1 cellular context compared by ENCODE assay signal in the genomic region with DNA sequence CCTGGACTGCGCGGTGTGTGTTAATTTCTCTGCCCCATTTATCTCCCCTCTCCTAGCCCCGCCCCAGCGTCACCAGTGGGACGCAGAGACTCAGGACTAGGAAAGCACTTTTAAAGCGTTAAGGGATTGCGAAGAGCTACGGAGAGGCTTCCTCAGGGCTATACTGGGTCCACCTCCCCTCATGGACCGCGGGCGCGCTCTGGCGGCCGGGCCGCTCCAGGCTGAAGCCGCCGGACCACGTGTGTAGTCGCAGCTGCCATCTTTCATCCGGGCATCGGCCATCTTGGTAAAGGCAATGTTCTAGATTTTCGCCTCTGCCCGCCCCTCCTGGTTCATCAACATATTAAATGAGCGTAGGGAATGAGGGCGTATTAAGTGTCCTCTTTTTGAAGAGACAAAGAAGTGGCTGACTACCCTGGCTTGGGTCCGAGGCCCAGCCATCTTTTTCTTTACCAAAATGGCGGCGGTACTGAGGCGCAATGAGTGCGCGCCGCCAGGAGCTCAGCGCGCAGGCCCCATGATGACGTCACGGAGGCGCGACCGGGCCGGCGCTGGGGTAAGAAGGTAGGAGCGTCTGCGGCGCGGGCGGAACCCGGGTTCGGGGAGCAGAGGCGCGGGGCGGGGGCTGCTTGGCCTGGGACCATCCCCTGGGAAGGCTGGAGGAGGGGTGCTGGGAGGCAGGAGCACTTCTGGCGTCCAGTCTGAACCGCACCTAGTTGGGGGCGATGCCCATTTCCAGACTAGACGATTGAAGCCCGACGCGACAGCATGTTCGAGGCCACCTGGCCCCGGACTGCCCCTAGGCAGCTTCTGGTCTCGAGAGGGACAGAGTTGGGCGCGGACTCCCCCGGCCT.
A peak's percentile ranks its signal among the peaks of the same experiment; 100 is the strongest.
TF ChIP-seq lines count a peak whose summit lies in the region.

Gene CCDC124 (plus strand): TSS at position 531 of the 854 bp plus-strand sequence. CDS start 3,406 bp downstream, outside the sequence.

TF ChIP-seq in K562, 482 proteins besides CTCF, POLR2A, EP300 and RAD21 (continued from another document and continues in another):
- TF ChIP-seq, protein P1, sequence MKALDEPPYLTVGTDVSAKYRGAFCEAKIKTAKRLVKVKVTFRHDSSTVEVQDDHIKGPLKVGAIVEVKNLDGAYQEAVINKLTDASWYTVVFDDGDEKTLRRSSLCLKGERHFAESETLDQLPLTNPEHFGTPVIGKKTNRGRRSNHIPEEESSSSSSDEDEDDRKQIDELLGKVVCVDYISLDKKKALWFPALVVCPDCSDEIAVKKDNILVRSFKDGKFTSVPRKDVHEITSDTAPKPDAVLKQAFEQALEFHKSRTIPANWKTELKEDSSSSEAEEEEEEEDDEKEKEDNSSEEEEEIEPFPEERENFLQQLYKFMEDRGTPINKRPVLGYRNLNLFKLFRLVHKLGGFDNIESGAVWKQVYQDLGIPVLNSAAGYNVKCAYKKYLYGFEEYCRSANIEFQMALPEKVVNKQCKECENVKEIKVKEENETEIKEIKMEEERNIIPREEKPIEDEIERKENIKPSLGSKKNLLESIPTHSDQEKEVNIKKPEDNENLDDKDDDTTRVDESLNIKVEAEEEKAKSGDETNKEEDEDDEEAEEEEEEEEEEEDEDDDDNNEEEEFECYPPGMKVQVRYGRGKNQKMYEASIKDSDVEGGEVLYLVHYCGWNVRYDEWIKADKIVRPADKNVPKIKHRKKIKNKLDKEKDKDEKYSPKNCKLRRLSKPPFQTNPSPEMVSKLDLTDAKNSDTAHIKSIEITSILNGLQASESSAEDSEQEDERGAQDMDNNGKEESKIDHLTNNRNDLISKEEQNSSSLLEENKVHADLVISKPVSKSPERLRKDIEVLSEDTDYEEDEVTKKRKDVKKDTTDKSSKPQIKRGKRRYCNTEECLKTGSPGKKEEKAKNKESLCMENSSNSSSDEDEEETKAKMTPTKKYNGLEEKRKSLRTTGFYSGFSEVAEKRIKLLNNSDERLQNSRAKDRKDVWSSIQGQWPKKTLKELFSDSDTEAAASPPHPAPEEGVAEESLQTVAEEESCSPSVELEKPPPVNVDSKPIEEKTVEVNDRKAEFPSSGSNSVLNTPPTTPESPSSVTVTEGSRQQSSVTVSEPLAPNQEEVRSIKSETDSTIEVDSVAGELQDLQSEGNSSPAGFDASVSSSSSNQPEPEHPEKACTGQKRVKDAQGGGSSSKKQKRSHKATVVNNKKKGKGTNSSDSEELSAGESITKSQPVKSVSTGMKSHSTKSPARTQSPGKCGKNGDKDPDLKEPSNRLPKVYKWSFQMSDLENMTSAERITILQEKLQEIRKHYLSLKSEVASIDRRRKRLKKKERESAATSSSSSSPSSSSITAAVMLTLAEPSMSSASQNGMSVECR (CRISPR knock-in tag; IDR thresholded peaks at IDR 0.05) = peak; percentile 97
- TF ChIP-seq KHSRP (IDR thresholded peaks at IDR 0.05) (peak; percentile 98), AFF4 (CRISPR knock-in tag; IDR thresholded peaks at IDR 0.05) (peak; percentile 84; the same call in 1 of the 2 replicates), SOX6 (IDR thresholded peaks at IDR 0.05) (peak; percentile 52; the same call in 1 of the 2 replicates), SMARCA5 (IDR thresholded peaks at IDR 0.05) (no peak), PHF21A (IDR thresholded peaks at IDR 0.05; ENCODE audit: borderline replicate concordance, low read depth) (peak; percentile 32; the same call in 1 of the 2 replicates), TEAD2 (tag; IDR thresholded peaks at IDR 0.05) (no peak), MYNN (IDR thresholded peaks at IDR 0.05) (0 out of 2 replicates have a peak, but pooled peaks have one; percentile 31), MYNN (CRISPR knock-in tag; IDR thresholded peaks at IDR 0.05) (no peak), TCF15 (CRISPR knock-in tag; IDR thresholded peaks at IDR 0.05) (peak; percentile 84; the same call in 1 of the 2 replicates), BRF2 (IDR thresholded peaks at IDR 0.05; ENCODE audit: borderline replicate concordance, insufficient read depth, insufficient read length) (no peak), HMGN3 (IDR thresholded peaks at IDR 0.05; ENCODE audit: borderline replicate concordance, extremely low read depth, insufficient read length, low read depth, low read length) (peak; percentile 41), CBFA2T3 (IDR thresholded peaks at IDR 0.05) (0 out of 2 replicates have a peak, but pooled peaks have one; percentile 2), MYC (IDR thresholded peaks at IDR 0.05; ENCODE audit: low read depth, low read length) (peak; percentile 100), MYC (CRISPR knock-in tag; IDR thresholded peaks at IDR 0.05; ENCODE audit: borderline replicate concordance, low read depth) (peak; percentile 99), CREB3 (tag; conservative IDR thresholded peaks at IDR 0.05; ENCODE audit: low read depth) (peak; percentile 99), NKRF (IDR thresholded peaks at IDR 0.05; ENCODE audit: borderline replicate concordance) (peak; percentile 78; the same call in 1 of the 2 replicates), PRMT5 (CRISPR knock-in tag; IDR thresholded peaks at IDR 0.05) (no peak), NR2C1 (IDR thresholded peaks at IDR 0.05) (peak; percentile 96), NR2C1 (tag; IDR thresholded peaks at IDR 0.05) (peak; percentile 94), HNRNPLL (IDR thresholded peaks at IDR 0.05; ENCODE audit: low read depth, low read length, poor library complexity, severe bottlenecking) (peak; percentile 11), ZC3H11A (IDR thresholded peaks at IDR 0.05; ENCODE audit: low read depth, low read length) (no peak; the same call in 1 of the 2 replicates), GTF2B (IDR thresholded peaks at IDR 0.05; ENCODE audit: extremely low read depth, insufficient read length) (no peak), STAT5A (IDR thresholded peaks at IDR 0.05; ENCODE audit: borderline replicate concordance, low read length) (0 out of 2 replicates have a peak, but pooled peaks have one; percentile 30), MAFF (IDR thresholded peaks at IDR 0.05; ENCODE audit: low read length) (no peak), ZNF143 (CRISPR knock-in tag; IDR thresholded peaks at IDR 0.05) (peak; percentile 69)
- TF ChIP-seq, protein P2, sequence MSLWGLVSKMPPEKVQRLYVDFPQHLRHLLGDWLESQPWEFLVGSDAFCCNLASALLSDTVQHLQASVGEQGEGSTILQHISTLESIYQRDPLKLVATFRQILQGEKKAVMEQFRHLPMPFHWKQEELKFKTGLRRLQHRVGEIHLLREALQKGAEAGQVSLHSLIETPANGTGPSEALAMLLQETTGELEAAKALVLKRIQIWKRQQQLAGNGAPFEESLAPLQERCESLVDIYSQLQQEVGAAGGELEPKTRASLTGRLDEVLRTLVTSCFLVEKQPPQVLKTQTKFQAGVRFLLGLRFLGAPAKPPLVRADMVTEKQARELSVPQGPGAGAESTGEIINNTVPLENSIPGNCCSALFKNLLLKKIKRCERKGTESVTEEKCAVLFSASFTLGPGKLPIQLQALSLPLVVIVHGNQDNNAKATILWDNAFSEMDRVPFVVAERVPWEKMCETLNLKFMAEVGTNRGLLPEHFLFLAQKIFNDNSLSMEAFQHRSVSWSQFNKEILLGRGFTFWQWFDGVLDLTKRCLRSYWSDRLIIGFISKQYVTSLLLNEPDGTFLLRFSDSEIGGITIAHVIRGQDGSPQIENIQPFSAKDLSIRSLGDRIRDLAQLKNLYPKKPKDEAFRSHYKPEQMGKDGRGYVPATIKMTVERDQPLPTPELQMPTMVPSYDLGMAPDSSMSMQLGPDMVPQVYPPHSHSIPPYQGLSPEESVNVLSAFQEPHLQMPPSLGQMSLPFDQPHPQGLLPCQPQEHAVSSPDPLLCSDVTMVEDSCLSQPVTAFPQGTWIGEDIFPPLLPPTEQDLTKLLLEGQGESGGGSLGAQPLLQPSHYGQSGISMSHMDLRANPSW (CRISPR knock-in tag; IDR thresholded peaks at IDR 0.05) = peak; percentile 70; the same call in 1 of the 2 replicates
- TF ChIP-seq, protein P3, sequence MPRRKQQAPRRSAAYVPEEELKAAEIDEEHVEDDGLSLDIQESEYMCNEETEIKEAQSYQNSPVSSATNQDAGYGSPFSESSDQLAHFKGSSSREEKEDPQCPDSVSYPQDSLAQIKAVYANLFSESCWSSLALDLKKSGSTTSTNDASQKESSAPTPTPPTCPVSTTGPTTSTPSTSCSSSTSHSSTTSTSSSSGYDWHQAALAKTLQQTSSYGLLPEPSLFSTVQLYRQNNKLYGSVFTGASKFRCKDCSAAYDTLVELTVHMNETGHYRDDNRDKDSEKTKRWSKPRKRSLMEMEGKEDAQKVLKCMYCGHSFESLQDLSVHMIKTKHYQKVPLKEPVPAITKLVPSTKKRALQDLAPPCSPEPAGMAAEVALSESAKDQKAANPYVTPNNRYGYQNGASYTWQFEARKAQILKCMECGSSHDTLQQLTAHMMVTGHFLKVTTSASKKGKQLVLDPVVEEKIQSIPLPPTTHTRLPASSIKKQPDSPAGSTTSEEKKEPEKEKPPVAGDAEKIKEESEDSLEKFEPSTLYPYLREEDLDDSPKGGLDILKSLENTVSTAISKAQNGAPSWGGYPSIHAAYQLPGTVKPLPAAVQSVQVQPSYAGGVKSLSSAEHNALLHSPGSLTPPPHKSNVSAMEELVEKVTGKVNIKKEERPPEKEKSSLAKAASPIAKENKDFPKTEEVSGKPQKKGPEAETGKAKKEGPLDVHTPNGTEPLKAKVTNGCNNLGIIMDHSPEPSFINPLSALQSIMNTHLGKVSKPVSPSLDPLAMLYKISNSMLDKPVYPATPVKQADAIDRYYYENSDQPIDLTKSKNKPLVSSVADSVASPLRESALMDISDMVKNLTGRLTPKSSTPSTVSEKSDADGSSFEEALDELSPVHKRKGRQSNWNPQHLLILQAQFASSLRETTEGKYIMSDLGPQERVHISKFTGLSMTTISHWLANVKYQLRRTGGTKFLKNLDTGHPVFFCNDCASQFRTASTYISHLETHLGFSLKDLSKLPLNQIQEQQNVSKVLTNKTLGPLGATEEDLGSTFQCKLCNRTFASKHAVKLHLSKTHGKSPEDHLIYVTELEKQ (CRISPR knock-in tag; IDR thresholded peaks at IDR 0.05) = peak; percentile 68; the same call in 1 of the 2 replicates
